Comparison of ENCODE assay signal across 9 cellular contexts in genomic region chr1:26582836-26583460, GRCh38. TPM values are rescaled to one million over a fixed set of nuclear protein-coding genes. Genes with fewer than 3 reads are reported as not detected.
A peak's percentile ranks its signal among the peaks of the same experiment; 100 is the strongest.
DNase-seq lines count a peak whose midpoint lies in the region; ATAC-seq and TF ChIP-seq lines count a peak whose summit lies in the region.
"Had no signal": no experiment of that assay in that cellular context is flagged by ENCODE, and none has a peak within 500 bp of the region (broad histone marks: within the 10 kb centered on the region; RNA-seq: fewer than 3 reads in every experiment).

No MANE protein-coding gene starts in this region.

- H2AFZ ChIP-seq in smooth muscle cell (ENCODE audit: low read depth), result peak overlapping the region; percentile 2

- H3K9me3 ChIP-seq in MG63, result no peaks in the 10 kb centered on the region
- H3K9me3 ChIP-seq in smooth muscle cell (replicated peaks; ENCODE audit: low read depth), result no peaks in the 10 kb centered on the region

- peak overlapping the region; percentile 73 for H3K4me3 Mint-ChIP-seq in activated naive CD4-positive, alpha-beta T cell treated with anti-CD3 and anti-CD28 coated beads, Interleukin-2, amount 50 U/mL, for 24 hours

- no peaks in the 10 kb centered on the region for H4K20me1 ChIP-seq in smooth muscle cell (ENCODE audit: low read depth)

- H3F3A ChIP-seq in smooth muscle cell (ENCODE audit: low read depth), result no peaks in the 10 kb centered on the region

- H3K9ac ChIP-seq in smooth muscle cell (ENCODE audit: low read depth), result no peak overlapping the region

- H3K36me3 ChIP-seq in MG63 (no peaks in the 10 kb centered on the region), smooth muscle cell (ENCODE audit: low read depth) (no peaks in the 10 kb centered on the region)
- H3K36me3 ChIP-seq: heart right ventricle had no signal

- no peaks in the 10 kb centered on the region for H3K36me3 Mint-ChIP-seq in activated naive CD4-positive, alpha-beta T cell treated with anti-CD3 and anti-CD28 coated beads, Interleukin-2, amount 50 U/mL, for 24 hours

- ATAC-seq in GM21367 (IDR thresholded peaks at IDR 0.05; ENCODE audit: unreplicated experiment) (no peak), HG03457 (IDR thresholded peaks at IDR 0.05; ENCODE audit: unreplicated experiment) (no peak)

- 59% methylated on average over 6 of the region's 6 CpGs for WGBS in smooth muscle cell (ENCODE audit: low lambda C conversion rate)

- H3K27me3 ChIP-seq in MG63, result no peaks in the 10 kb centered on the region
- H3K27me3 ChIP-seq in smooth muscle cell (ENCODE audit: low read depth), result no peaks in the 10 kb centered on the region
- H3K27me3 ChIP-seq: heart right ventricle had no signal

- DNase-seq in ELR (ENCODE audit: low read depth) (peak; percentile 86), MG63 (peak; percentile 87), smooth muscle cell (lab: John Stamatoyannopoulos, UW; ENCODE audit: unreplicated experiment) (no peak), KG1 (lab: John Stamatoyannopoulos, UW) (no peak)
- no peak for DNase-seq in effector CD4-positive, alpha-beta T cell

- H3K9me3 Mint-ChIP-seq in activated naive CD4-positive, alpha-beta T cell treated with anti-CD3 and anti-CD28 coated beads, Interleukin-2, amount 50 U/mL, for 24 hours, result no peaks in the 10 kb centered on the region

- H3K4me3 ChIP-seq in MG63 (no peak overlapping the region), smooth muscle cell (no peak overlapping the region)
- H3K4me3 ChIP-seq: heart right ventricle had no signal

- H3K27me3 Mint-ChIP-seq in activated naive CD4-positive, alpha-beta T cell treated with anti-CD3 and anti-CD28 coated beads, Interleukin-2, amount 50 U/mL, for 24 hours, result no peaks in the 10 kb centered on the region

- no peak for TF ChIP-seq CTCF in smooth muscle cell (IDR thresholded peaks at IDR 0.05; ENCODE audit: borderline replicate concordance, insufficient read depth, poor library complexity, severe bottlenecking)

- no peaks in the 10 kb centered on the region for H3K4me1 ChIP-seq in smooth muscle cell (ENCODE audit: low read depth)

- no peaks in the 10 kb centered on the region for H3K79me2 ChIP-seq in smooth muscle cell (ENCODE audit: low read depth)

- no peak overlapping the region for H3K4me2 ChIP-seq in smooth muscle cell

- no peak overlapping the region for H3K27ac ChIP-seq in smooth muscle cell (ENCODE audit: low read depth)

- H3K27ac Mint-ChIP-seq in activated naive CD4-positive, alpha-beta T cell treated with anti-CD3 and anti-CD28 coated beads, Interleukin-2, amount 50 U/mL, for 24 hours, result peak overlapping the region; percentile 83

- H3K4me1 Mint-ChIP-seq in activated naive CD4-positive, alpha-beta T cell treated with anti-CD3 and anti-CD28 coated beads, Interleukin-2, amount 50 U/mL, for 24 hours, result peaks cover 43% of the 10 kb centered on the region

RNA-seq across cellular contexts. Expression of gene RPS6KA1, which starts 53.4 kb away (rescaled TPM):
- total RNA-seq in MG63 (2014; rRNA removed; shearing (Covaris generic); ENCODE audit: low replicate concordance), result 10.1 and 10.2 TPM in 2 replicates
- total RNA-seq in smooth muscle cell, result 7.9 and 34.6 TPM in 2 replicates
- polyA plus RNA-seq in smooth muscle cell, result 10.1 and 15.8 TPM in 2 replicates

Comparison
In these comparisons a context has a peak if more than half of its experiments do, and no peak if none do; other contexts are left out.
1. DNase-seq: peak in ELR (single experiment) and MG63 (single experiment); none in smooth muscle cell (single experiment), effector CD4-positive, alpha-beta T cell (single experiment) and KG1 (single experiment).